In genomic region chr10:79383974-79384606, GRCh38 we compare ENCODE assay signal across 20 cellular contexts. TPM values are rescaled to one million over a fixed set of nuclear protein-coding genes. Genes with fewer than 3 reads are reported as not detected.
A peak's percentile ranks its signal among the peaks of the same experiment; 100 is the strongest.
DNase-seq lines count a peak whose midpoint lies in the region; ATAC-seq and TF ChIP-seq lines count a peak whose summit lies in the region.
"Had no signal": no experiment of that assay in that cellular context is flagged by ENCODE, and none has a peak within 500 bp of the region (broad histone marks: within the 10 kb centered on the region; RNA-seq: fewer than 3 reads in every experiment).

No MANE protein-coding gene starts in this region.

- H3K27ac ChIP-seq in colonic mucosa (no peak overlapping the region), upper lobe of right lung (no peak overlapping the region)
- H3K27ac ChIP-seq: brain microvascular endothelial cell, neutrophil had no signal

- no peak overlapping the region for H3K9ac ChIP-seq in colonic mucosa (ENCODE audit: low read depth in 2 of 2, low read length in 2 of 2)

- ATAC-seq in activated naive CD8-positive, alpha-beta T cell treated with anti-CD3 and anti-CD28 coated beads, Interleukin-2, amount 10 ng/mL, durations not matched to agents 7 days and 5 days (ENCODE audit: low read depth), result no peak
- ATAC-seq in upper lobe of right lung (no peak), HG02870 (IDR thresholded peaks at IDR 0.05; ENCODE audit: unreplicated experiment) (no peak)
- ATAC-seq: GM12878 had no signal

- H3K9me3 ChIP-seq in colonic mucosa (no peaks in the 10 kb centered on the region), upper lobe of right lung (no peaks in the 10 kb centered on the region)
- H3K9me3 ChIP-seq: neutrophil had no signal

- no peaks in the 10 kb centered on the region for H3K36me3 Mint-ChIP-seq in activated naive CD8-positive, alpha-beta T cell treated with anti-CD3 and anti-CD28 coated beads, Interleukin-2, amount 10 ng/mL, durations not matched to agents 7 days and 5 days
- H3K36me3 Mint-ChIP-seq in activated naive CD8-positive, alpha-beta T cell treated with anti-CD3 and anti-CD28 coated beads for 36 hours, result no peaks in the 10 kb centered on the region
- H3K36me3 Mint-ChIP-seq: CD8-positive, alpha-beta memory T cell; memory B cell had no signal

- H3K36me3 ChIP-seq in colonic mucosa (no peaks in the 10 kb centered on the region), upper lobe of right lung (peaks cover 4% of the 10 kb centered on the region)
- H3K36me3 ChIP-seq: neutrophil had no signal

- DNase-seq in activated naive CD8-positive, alpha-beta T cell treated with anti-CD3 and anti-CD28 coated beads, Interleukin-2, amount 10 ng/mL, durations not matched to agents 7 days and 5 days, result peak; percentile 21
- DNase-seq in activated naive CD8-positive, alpha-beta T cell treated with anti-CD3 and anti-CD28 coated beads for 36 hours, result no peak
- DNase-seq in colonic mucosa, result peak; percentile 18
- DNase-seq in mucosa of gallbladder (ENCODE audit: low spot score), result peak; percentile 7
- peak; percentile 60 for DNase-seq in upper lobe of right lung
- DNase-seq in OCI-M2 (lab: John Stamatoyannopoulos, UW; ENCODE audit: unreplicated experiment), result no peak
- DNase-seq in NCI-H146 treated with DMSO at 0.1 percent for 48 hours (lab: John Stamatoyannopoulos, UW; ENCODE audit: unreplicated experiment), result no peak
- DNase-seq: activated effector memory CD4-positive, alpha-beta T cell treated with anti-CD3 and anti-CD28 coated beads, Interleukin-2, amount 50 U/mL, for 16 hours; brain microvascular endothelial cell; effector CD4-positive, alpha-beta T cell; HFFc6; NCI-H1092 treated with DMSO at 0.1 percent for 48 hours; SIG-M5; stimulated activated CD4-positive, alpha-beta T cell treated with anti-CD3 and anti-CD28 coated beads, Interleukin-12 subunit alpha, Interleukin-12 subunit beta, amount 100 ng/mL, for 4 hours had no signal

- intact Hi-C loops in colonic mucosa (cut with DNase I) (no loop called here), upper lobe of right lung (cut with DNase I) (no loop called here)

- no peaks in the 10 kb centered on the region for H3K27me3 Mint-ChIP-seq in activated naive CD8-positive, alpha-beta T cell treated with anti-CD3 and anti-CD28 coated beads, Interleukin-2, amount 10 ng/mL, durations not matched to agents 7 days and 5 days
- no peaks in the 10 kb centered on the region for H3K27me3 Mint-ChIP-seq in activated naive CD8-positive, alpha-beta T cell treated with anti-CD3 and anti-CD28 coated beads for 36 hours
- H3K27me3 Mint-ChIP-seq: CD8-positive, alpha-beta memory T cell; IgD-negative memory B cell; memory B cell had no signal

- H3K27ac Mint-ChIP-seq in activated naive CD8-positive, alpha-beta T cell treated with anti-CD3 and anti-CD28 coated beads, Interleukin-2, amount 10 ng/mL, durations not matched to agents 7 days and 5 days, result no peak overlapping the region
- no peak overlapping the region for H3K27ac Mint-ChIP-seq in activated naive CD8-positive, alpha-beta T cell treated with anti-CD3 and anti-CD28 coated beads for 36 hours
- H3K27ac Mint-ChIP-seq: CD8-positive, alpha-beta memory T cell; IgD-negative memory B cell; memory B cell had no signal

- no peak overlapping the region for H3K4me3 Mint-ChIP-seq in activated naive CD8-positive, alpha-beta T cell treated with anti-CD3 and anti-CD28 coated beads, Interleukin-2, amount 10 ng/mL, durations not matched to agents 7 days and 5 days
- no peak overlapping the region for H3K4me3 Mint-ChIP-seq in activated naive CD8-positive, alpha-beta T cell treated with anti-CD3 and anti-CD28 coated beads for 36 hours
- H3K4me3 Mint-ChIP-seq: CD8-positive, alpha-beta memory T cell; HFFc6; IgD-negative memory B cell; memory B cell had no signal

- peaks cover 5% of the 10 kb centered on the region for H3K4me1 ChIP-seq in colonic mucosa
- peaks cover 23% of the 10 kb centered on the region for H3K4me1 ChIP-seq in upper lobe of right lung

- POLR2A ChIA-PET in activated naive CD8-positive, alpha-beta T cell treated with anti-CD3 and anti-CD28 coated beads, Interleukin-2, amount 10 ng/mL, durations not matched to agents 7 days and 5 days (lab: Charles Lee), result no interaction called here

- no peak for TF ChIP-seq CTCF in colonic mucosa (IDR thresholded peaks at IDR 0.05)
- TF ChIP-seq CTCF in upper lobe of right lung (IDR thresholded peaks at IDR 0.05), result no peak

- H3K27me3 ChIP-seq in colonic mucosa (no peaks in the 10 kb centered on the region), upper lobe of right lung (no peaks in the 10 kb centered on the region)
- H3K27me3 ChIP-seq: brain microvascular endothelial cell had no signal

- H3K4me3 ChIP-seq in colonic mucosa, result no peak overlapping the region
- H3K4me3 ChIP-seq in upper lobe of right lung, result no peak overlapping the region
- H3K4me3 ChIP-seq: GM12878 had no signal

- H3K9me3 Mint-ChIP-seq in activated naive CD8-positive, alpha-beta T cell treated with anti-CD3 and anti-CD28 coated beads, Interleukin-2, amount 10 ng/mL, durations not matched to agents 7 days and 5 days, result no peaks in the 10 kb centered on the region
- H3K9me3 Mint-ChIP-seq in activated naive CD8-positive, alpha-beta T cell treated with anti-CD3 and anti-CD28 coated beads for 36 hours, result no peaks in the 10 kb centered on the region
- H3K9me3 Mint-ChIP-seq: CD8-positive, alpha-beta memory T cell; HFFc6; IgD-negative memory B cell; memory B cell had no signal

- H3K4me1 Mint-ChIP-seq in activated naive CD8-positive, alpha-beta T cell treated with anti-CD3 and anti-CD28 coated beads, Interleukin-2, amount 10 ng/mL, durations not matched to agents 7 days and 5 days, result no peaks in the 10 kb centered on the region
- H3K4me1 Mint-ChIP-seq in activated naive CD8-positive, alpha-beta T cell treated with anti-CD3 and anti-CD28 coated beads for 36 hours, result no peaks in the 10 kb centered on the region
- H3K4me1 Mint-ChIP-seq: CD8-positive, alpha-beta memory T cell had no signal

RNA-seq across cellular contexts. Expression of gene PPIF, which starts 36.8 kb away (rescaled TPM):
- 10 to 100 TPM; 56.9 to 57.0 TPM for total RNA-seq in activated naive CD8-positive, alpha-beta T cell treated with anti-CD3 and anti-CD28 coated beads, Interleukin-2, amount 10 ng/mL, durations not matched to agents 7 days and 5 days
- 100 to 1,000 TPM; 163 to 176 TPM for total RNA-seq in activated naive CD8-positive, alpha-beta T cell treated with anti-CD3 and anti-CD28 coated beads for 36 hours
- total RNA-seq in colonic mucosa (100 to 1,000 TPM in 1 of 2 donors, 10 to 100 TPM in 1; 99.3 to 154 TPM), mucosa of gallbladder (49.4 TPM), upper lobe of right lung (30.7 TPM)

Comparison
In these comparisons a context has a peak if more than half of its experiments do, and no peak if none do; other contexts are left out.
1. DNase-seq: peak in activated naive CD8-positive, alpha-beta T cell treated with anti-CD3 and anti-CD28 coated beads, Interleukin-2, amount 10 ng/mL, durations not matched to agents 7 days and 5 days (single experiment), colonic mucosa (single experiment), mucosa of gallbladder (single experiment) and upper lobe of right lung (single experiment); none in activated naive CD8-positive, alpha-beta T cell treated with anti-CD3 and anti-CD28 coated beads for 36 hours (single experiment), OCI-M2 (single experiment) and NCI-H146 treated with DMSO at 0.1 percent for 48 hours (single experiment).